In genomic region chr13:34634443-34634842, GRCh38 we compare ENCODE assay signal across 30 cellular contexts.
"Had no signal": no experiment of that assay in that cellular context is flagged by ENCODE, and none has a peak within 500 bp of the region (broad histone marks: within the 10 kb centered on the region; RNA-seq: fewer than 3 reads in every experiment).

No MANE protein-coding gene starts in this region.

- H3K9me3 Mint-ChIP-seq: activated B cell treated with CpG ODN at 0.5 μM for 24 hours; activated naive CD8-positive, alpha-beta T cell treated with anti-CD3 and anti-CD28 coated beads for 36 hours had no signal

- H3K36me3 Mint-ChIP-seq: activated naive CD4-positive, alpha-beta T cell treated with anti-CD3 and anti-CD28 coated beads, Interleukin-2, amount 50 U/mL, for 24 hours; activated naive CD8-positive, alpha-beta T cell treated with anti-CD3 and anti-CD28 coated beads for 36 hours had no signal

- H3K27me3 Mint-ChIP-seq: activated B cell treated with CpG ODN at 0.5 μM for 24 hours; activated CD8-positive, alpha-beta T cell treated with anti-CD3 and anti-CD28 coated beads for 36 hours; activated naive CD8-positive, alpha-beta T cell treated with anti-CD3 and anti-CD28 coated beads, Interleukin-2, amount 50 U/mL, for 24 hours; activated T-helper 17 cell treated with anti-CD3 and anti-CD28 coated beads, Interleukin-2, amount 50 U/mL, for 72 hours; T-helper 17 cell had no signal

- H3K4me3 Mint-ChIP-seq: activated B cell treated with CpG ODN at 0.5 μM for 24 hours; activated CD8-positive, alpha-beta T cell treated with anti-CD3 and anti-CD28 coated beads for 36 hours; activated naive CD4-positive, alpha-beta T cell treated with anti-CD3 and anti-CD28 coated beads, Interleukin-2, amount 50 U/mL, for 24 hours; activated naive CD8-positive, alpha-beta T cell treated with anti-CD3 and anti-CD28 coated beads for 36 hours; activated naive CD8-positive, alpha-beta T cell treated with anti-CD3 and anti-CD28 coated beads, Interleukin-2, amount 50 U/mL, for 24 hours; activated T-cell treated with anti-CD3 and anti-CD28 coated beads, Interleukin-2, amount 50 U/mL, for 4 hours; activated T-helper 17 cell treated with anti-CD3 and anti-CD28 coated beads, Interleukin-2, amount 50 U/mL, for 72 hours; T-helper 17 cell; T-helper 2 cell treated with Interferon-gamma antibody and Interleukin-4, amounts not matched to agents 5 μg/mL and 100 μg/mL, for 36 hours had no signal

- H3K27ac Mint-ChIP-seq: activated B cell treated with CpG ODN at 0.5 μM for 24 hours; activated CD8-positive, alpha-beta T cell treated with anti-CD3 and anti-CD28 coated beads for 36 hours; activated naive CD4-positive, alpha-beta T cell treated with anti-CD3 and anti-CD28 coated beads, Interleukin-2, amount 50 U/mL, for 24 hours; activated naive CD8-positive, alpha-beta T cell treated with anti-CD3 and anti-CD28 coated beads for 36 hours; activated naive CD8-positive, alpha-beta T cell treated with anti-CD3 and anti-CD28 coated beads, Interleukin-2, amount 50 U/mL, for 24 hours; activated T-helper 17 cell treated with anti-CD3 and anti-CD28 coated beads, Interleukin-2, amount 50 U/mL, for 72 hours; T-helper 17 cell; T-helper 2 cell treated with Interferon-gamma antibody and Interleukin-4, amounts not matched to agents 5 μg/mL and 100 μg/mL, for 36 hours had no signal

- H3K4me1 Mint-ChIP-seq: activated B cell treated with CpG ODN at 0.5 μM for 24 hours; activated naive CD4-positive, alpha-beta T cell treated with anti-CD3 and anti-CD28 coated beads, Interleukin-2, amount 50 U/mL, for 24 hours; activated naive CD8-positive, alpha-beta T cell treated with anti-CD3 and anti-CD28 coated beads for 36 hours; activated naive CD8-positive, alpha-beta T cell treated with anti-CD3 and anti-CD28 coated beads, Interleukin-2, amount 50 U/mL, for 24 hours; activated T-helper 17 cell treated with anti-CD3 and anti-CD28 coated beads, Interleukin-2, amount 50 U/mL, for 72 hours; T-helper 17 cell had no signal

- DNase-seq: activated B cell treated with CpG ODN at 0.5 μM for 24 hours; activated CD4-positive, alpha-beta T cell treated with anti-CD3 and anti-CD28 coated beads for 48 hours; activated CD4-positive, alpha-beta T cell treated with anti-CD3 and anti-CD28 coated beads, Interleukin-2, amount 50 U/mL, for 1 hour; activated CD4-positive, alpha-beta T cell treated with anti-CD3 and anti-CD28 coated beads, Interleukin-2, amount 50 U/mL, for 48 hours; activated CD8-positive, alpha-beta memory T cell treated with anti-CD3 and anti-CD28 coated beads for 24 hours; activated CD8-positive, alpha-beta T cell treated with anti-CD3 and anti-CD28 coated beads for 36 hours; activated effector memory CD4-positive, alpha-beta T cell treated with Interleukin-2 at 50 U/mL for 16 hours; activated gamma-delta T cell treated with Interleukin-2 at 50 U/mL for 16 hours; activated naive CD4-positive, alpha-beta T cell treated with Interleukin-2 at 50 U/mL for 16 hours; activated naive CD8-positive, alpha-beta T cell treated with anti-CD3 and anti-CD28 coated beads for 36 hours; activated naive CD8-positive, alpha-beta T cell treated with anti-CD3 and anti-CD28 coated beads, Interleukin-2, amount 50 U/mL, for 24 hours; activated T-cell treated with anti-CD3 and anti-CD28 coated beads, Interleukin-2, amount 50 U/mL, for 4 hours; adrenal gland; amygdala; aorta; body of pancreas; cortex of kidney; dermis blood vessel endothelial cell; effector CD4-positive, alpha-beta T cell; foreskin fibroblast; glutamatergic neuron; heart right ventricle; T-helper 1 cell; T-helper 17 cell; T1000; WERI-Rb-1 had no signal

- ATAC-seq: activated CD4-positive, CD25-positive, alpha-beta regulatory T cell treated with anti-CD3 and anti-CD28 coated beads, Interleukin-2, amount 50 U/mL, for 24 hours; activated CD8-positive, alpha-beta T cell treated with anti-CD3 and anti-CD28 coated beads for 36 hours; activated naive CD8-positive, alpha-beta T cell treated with anti-CD3 and anti-CD28 coated beads, Interleukin-2, amount 50 U/mL, for 24 hours; activated T-cell treated with anti-CD3 and anti-CD28 coated beads, Interleukin-2, amount 50 U/mL, for 4 hours; activated T-helper 17 cell treated with anti-CD3 and anti-CD28 coated beads, Interleukin-2, amount 50 U/mL, for 72 hours; body of pancreas; heart right ventricle; T-helper 17 cell had no signal
